Comparison of ENCODE assay signal across 17 cellular contexts in the genomic region with DNA sequence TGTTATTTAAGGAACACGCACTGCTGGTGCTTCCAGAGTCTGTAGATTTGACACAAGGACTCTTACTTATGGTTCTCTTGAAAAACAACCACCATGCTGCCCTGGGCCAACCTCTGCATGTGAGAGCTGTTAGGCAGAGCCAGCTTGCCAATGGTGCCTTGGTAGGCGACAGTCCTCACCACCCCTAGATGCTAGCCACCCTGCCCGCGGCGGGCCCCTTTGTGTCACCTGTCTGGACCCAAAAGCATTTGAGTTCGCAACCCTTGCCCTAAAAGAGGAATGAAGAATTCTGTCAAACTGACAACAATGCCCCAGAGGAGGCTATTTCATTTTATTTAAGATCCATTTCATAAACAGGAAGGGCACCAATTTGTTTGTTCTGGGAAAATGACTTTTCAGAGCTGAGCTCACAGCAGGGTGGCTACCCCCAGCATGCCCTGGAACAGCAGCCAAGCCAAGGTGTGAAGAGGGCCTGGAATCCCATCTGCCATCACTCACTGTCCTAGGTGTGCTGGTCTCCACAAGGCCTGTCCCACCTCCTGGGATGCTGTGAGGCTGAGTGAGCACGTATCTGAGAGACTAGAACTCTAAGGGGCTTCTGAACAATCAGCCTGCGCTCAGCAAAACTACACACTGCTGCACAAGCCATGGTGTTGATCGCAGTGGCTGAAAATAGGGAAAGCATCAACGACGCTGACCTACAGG.
"Had no signal": no experiment of that assay in that cellular context is flagged by ENCODE, and none has a peak within 500 bp of the region (broad histone marks: within the 10 kb centered on the region; RNA-seq: fewer than 3 reads in every experiment).

No MANE protein-coding gene starts in this region.

- H3K9me3 Mint-ChIP-seq: naive thymus-derived CD4-positive, alpha-beta T cell; type B pancreatic cell had no signal

- H3K27me3 ChIP-seq: neutrophil had no signal

- H3K9me3 ChIP-seq: neutrophil had no signal

- H3K27ac Mint-ChIP-seq: naive thymus-derived CD4-positive, alpha-beta T cell; nephron progenitor cell had no signal

- H3K79me2 ChIP-seq: hepatocyte had no signal

- H3K4me2 ChIP-seq: hepatocyte had no signal

- DNase-seq: effector memory CD4-positive, alpha-beta T cell; foreskin melanocyte; head of caudate nucleus; kidney glomerular epithelial cell; naive thymus-derived CD4-positive, alpha-beta T cell; nephron progenitor cell; spleen; stimulated activated CD4-positive, alpha-beta T cell treated with anti-CD3 and anti-CD28 coated beads, Interleukin-15, amount 100 ng/mL, for 24 hours; stimulated activated CD4-positive, alpha-beta T cell treated with anti-CD3 and anti-CD28 coated beads, Interleukin-1b, Interleukin-23, amount 100 ng/mL, for 48 hours; stimulated activated CD4-positive, alpha-beta T cell treated with anti-CD3 and anti-CD28 coated beads, Interleukin-4, amount 100 ng/mL, for 4 hours; stimulated activated naive CD4-positive, alpha-beta T cell; stomach; substantia nigra had no signal

- H3K4me1 ChIP-seq: spleen, stomach had no signal

- H3K4me3 Mint-ChIP-seq: naive thymus-derived CD4-positive, alpha-beta T cell; nephron progenitor cell; type B pancreatic cell had no signal

- H3K27ac ChIP-seq: hepatocyte, neutrophil, spleen, stomach had no signal

- H3K36me3 Mint-ChIP-seq: type B pancreatic cell had no signal

- H3K4me3 ChIP-seq: hepatocyte, spleen, stomach had no signal

- ATAC-seq: naive thymus-derived CD4-positive, alpha-beta T cell; sciatic nerve had no signal

- H2AFZ ChIP-seq: hepatocyte had no signal

- H3K36me3 ChIP-seq: neutrophil, spleen, stomach had no signal
